ENCODE assay signal across 1 cellular context in the genomic region with DNA sequence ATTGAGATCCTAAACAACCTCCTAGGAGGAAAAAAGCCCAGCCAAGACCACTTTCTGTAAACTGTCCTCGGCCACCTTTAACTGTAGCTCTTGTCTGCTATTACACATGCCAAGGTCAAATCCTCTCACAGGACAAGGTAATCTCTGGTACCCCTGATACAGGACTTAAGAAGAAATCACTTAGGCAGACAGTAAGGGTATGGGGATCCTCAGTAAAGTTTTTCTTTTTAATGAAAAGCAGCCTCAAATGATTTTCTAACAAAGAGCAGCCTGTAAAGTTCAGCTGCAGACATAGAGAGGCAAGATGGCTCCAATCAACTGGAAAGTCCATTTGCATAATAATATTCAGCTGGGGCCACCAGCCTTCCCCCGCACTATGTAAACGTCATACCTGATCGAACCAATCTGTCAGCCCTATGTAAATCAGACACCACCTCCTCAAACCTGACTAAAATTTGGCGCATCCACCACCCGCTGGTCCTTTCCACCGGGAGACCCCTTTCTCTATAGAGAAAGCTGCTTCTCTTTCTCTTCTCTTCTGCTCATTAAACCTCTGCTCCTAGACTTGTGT.
TF ChIP-seq lines count a peak whose summit lies in the region.

No MANE protein-coding gene starts in this region.

TF ChIP-seq in GM12878, 131 proteins besides CTCF, POLR2A, EP300 and RAD21:
- TF ChIP-seq, protein P1, sequence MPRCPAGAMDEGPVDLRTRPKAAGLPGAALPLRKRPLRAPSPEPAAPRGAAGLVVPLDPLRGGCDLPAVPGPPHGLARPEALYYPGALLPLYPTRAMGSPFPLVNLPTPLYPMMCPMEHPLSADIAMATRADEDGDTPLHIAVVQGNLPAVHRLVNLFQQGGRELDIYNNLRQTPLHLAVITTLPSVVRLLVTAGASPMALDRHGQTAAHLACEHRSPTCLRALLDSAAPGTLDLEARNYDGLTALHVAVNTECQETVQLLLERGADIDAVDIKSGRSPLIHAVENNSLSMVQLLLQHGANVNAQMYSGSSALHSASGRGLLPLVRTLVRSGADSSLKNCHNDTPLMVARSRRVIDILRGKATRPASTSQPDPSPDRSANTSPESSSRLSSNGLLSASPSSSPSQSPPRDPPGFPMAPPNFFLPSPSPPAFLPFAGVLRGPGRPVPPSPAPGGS (IDR thresholded peaks at IDR 0.05; ENCODE audit: borderline replicate concordance, insufficient read depth, low read depth, low read length, poor library complexity, severe bottlenecking) = no peak
- TF ChIP-seq POU2F2 (IDR thresholded peaks at IDR 0.05; ENCODE audit: borderline replicate concordance, low read depth, low read length) = peak; percentile 72; the same call in 1 of the 3 replicates
- TF ChIP-seq IRF4 (IDR thresholded peaks at IDR 0.05; ENCODE audit: low read depth, low read length) = no peak
- no peak for TF ChIP-seq EGR1 (IDR thresholded peaks at IDR 0.05; ENCODE audit: borderline replicate concordance in 1 of 2, low read depth in 2 of 2, low read length in 2 of 2)
- no peak for TF ChIP-seq SREBF1 (IDR thresholded peaks at IDR 0.05; ENCODE audit: low read length)
- TF ChIP-seq, protein P2, sequence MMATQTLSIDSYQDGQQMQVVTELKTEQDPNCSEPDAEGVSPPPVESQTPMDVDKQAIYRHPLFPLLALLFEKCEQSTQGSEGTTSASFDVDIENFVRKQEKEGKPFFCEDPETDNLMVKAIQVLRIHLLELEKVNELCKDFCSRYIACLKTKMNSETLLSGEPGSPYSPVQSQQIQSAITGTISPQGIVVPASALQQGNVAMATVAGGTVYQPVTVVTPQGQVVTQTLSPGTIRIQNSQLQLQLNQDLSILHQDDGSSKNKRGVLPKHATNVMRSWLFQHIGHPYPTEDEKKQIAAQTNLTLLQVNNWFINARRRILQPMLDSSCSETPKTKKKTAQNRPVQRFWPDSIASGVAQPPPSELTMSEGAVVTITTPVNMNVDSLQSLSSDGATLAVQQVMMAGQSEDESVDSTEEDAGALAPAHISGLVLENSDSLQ (IDR thresholded peaks at IDR 0.05) = peak; percentile 39; the same call in 1 of the 2 replicates
- TF ChIP-seq ZZZ3 (IDR thresholded peaks at IDR 0.05; ENCODE audit: control insufficient read depth, insufficient read length, low read depth) = no peak
